2 cellular contexts compared by ENCODE assay signal in genomic region chr15:77633134-77633912, GRCh38.
TF ChIP-seq lines count a peak whose summit lies in the region.

No MANE protein-coding gene starts in this region.

TF ChIP-seq in GM23338, 12 proteins besides CTCF, POLR2A, EP300 and RAD21:
- TF ChIP-seq ETS1 (IDR thresholded peaks at IDR 0.05) (peak; percentile 35; the same call in 1 of the 2 replicates), ZNF114 (CRISPR knock-in tag; IDR thresholded peaks at IDR 0.05) (peak; percentile 79; the same call in 1 of the 2 replicates), ZNF462 (CRISPR knock-in tag; IDR thresholded peaks at IDR 0.05) (peak; percentile 98), POLR2AphosphoS5 (IDR thresholded peaks at IDR 0.05; ENCODE audit: low read depth) (no peak), CREB1 (CRISPR knock-in tag; IDR thresholded peaks at IDR 0.05; ENCODE audit: low read depth) (peak; percentile 39; the same call in 1 of the 2 replicates)
TF ChIP-seq in GM23338: peak in this region for 4.

TF ChIP-seq in GM12878, 131 proteins besides CTCF, POLR2A, EP300 and RAD21 (continued from another document):
- TF ChIP-seq LARP7 (IDR thresholded peaks at IDR 0.05) = 0 out of 2 replicates have a peak, but pooled peaks have one; percentile 64
- TF ChIP-seq MXI1 (IDR thresholded peaks at IDR 0.05; ENCODE audit: low read depth, low read length) = peak; percentile 31; the same call in 1 of the 2 replicates
- peak; percentile 14 to 33; a peak in 1 of 4 replicates for TF ChIP-seq IKZF2 (IDR thresholded peaks at IDR 0.05)
- no peak for TF ChIP-seq SIN3A (IDR thresholded peaks at IDR 0.05; ENCODE audit: low read depth, low read length)
- TF ChIP-seq BCL11A (IDR thresholded peaks at IDR 0.05; ENCODE audit: low read depth, low read length) = no peak
- peak; percentile 39 for TF ChIP-seq NR2F1 (conservative IDR thresholded peaks at IDR 0.05)
- no peak for TF ChIP-seq BMI1 (IDR thresholded peaks at IDR 0.05; ENCODE audit: borderline replicate concordance)
- peak; percentile 78 for TF ChIP-seq ZNF592 (IDR thresholded peaks at IDR 0.05)
- TF ChIP-seq HDAC2 (IDR thresholded peaks at IDR 0.05) = no peak
- peak; percentile 96 for TF ChIP-seq SMARCA5 (IDR thresholded peaks at IDR 0.05)
- TF ChIP-seq SUZ12 (IDR thresholded peaks at IDR 0.05; ENCODE audit: unreplicated experiment) = peak; percentile 87
- TF ChIP-seq DPF2 (IDR thresholded peaks at IDR 0.05) = peak; percentile 28; the same call in 1 of the 2 replicates
- TF ChIP-seq RB1 (IDR thresholded peaks at IDR 0.05; ENCODE audit: borderline replicate concordance) = peak; percentile 50; the same call in 1 of the 2 replicates
- TF ChIP-seq RELA (IDR thresholded peaks at IDR 0.05; ENCODE audit: borderline replicate concordance, partially characterized antibody) = no peak
- no peak for TF ChIP-seq MYC (IDR thresholded peaks at IDR 0.05; ENCODE audit: insufficient read depth, insufficient read length, insufficient replicate concordance, low read length, severe bottlenecking)
- TF ChIP-seq IKZF1 (conservative IDR thresholded peaks at IDR 0.05) = peak; percentile 82
- no peak for TF ChIP-seq CEBPZ (IDR thresholded peaks at IDR 0.05; ENCODE audit: low read depth, low read length)
- TF ChIP-seq IRF4 (IDR thresholded peaks at IDR 0.05; ENCODE audit: low read depth, low read length) = 0 out of 2 replicates have a peak, but pooled peaks have one; percentile 37
- 0 out of 2 replicates have a peak, but pooled peaks have one; percentile 43 for TF ChIP-seq ZNF207 (IDR thresholded peaks at IDR 0.05; ENCODE audit: borderline replicate concordance)
- TF ChIP-seq ELK1 (IDR thresholded peaks at IDR 0.05; ENCODE audit: low read depth, low read length) = no peak
- 0 out of 2 replicates have a peak, but pooled peaks have one; percentile 23 for TF ChIP-seq HDGF (IDR thresholded peaks at IDR 0.05)
- TF ChIP-seq EED (IDR thresholded peaks at IDR 0.05; ENCODE audit: low read depth) = 0 out of 2 replicates have a peak, but pooled peaks have one; percentile 27
- TF ChIP-seq SMC3 (IDR thresholded peaks at IDR 0.05; ENCODE audit: borderline replicate concordance, low read length) = peak; percentile 89
- no peak for TF ChIP-seq RCOR1 (conservative IDR thresholded peaks at IDR 0.05; ENCODE audit: low read depth, low read length)
- no peak for TF ChIP-seq ZNF24 (IDR thresholded peaks at IDR 0.05)
- TF ChIP-seq YY1 (IDR thresholded peaks at IDR 0.05; ENCODE audit: low read depth, low read length) = peak; percentile 85
- TF ChIP-seq HCFC1 (IDR thresholded peaks at IDR 0.05; ENCODE audit: low read length) = no peak
- TF ChIP-seq TCF12 (IDR thresholded peaks at IDR 0.05; ENCODE audit: low read depth, low read length) = no peak
